ENCODE assay signal across 16 cellular contexts in the genomic region with DNA sequence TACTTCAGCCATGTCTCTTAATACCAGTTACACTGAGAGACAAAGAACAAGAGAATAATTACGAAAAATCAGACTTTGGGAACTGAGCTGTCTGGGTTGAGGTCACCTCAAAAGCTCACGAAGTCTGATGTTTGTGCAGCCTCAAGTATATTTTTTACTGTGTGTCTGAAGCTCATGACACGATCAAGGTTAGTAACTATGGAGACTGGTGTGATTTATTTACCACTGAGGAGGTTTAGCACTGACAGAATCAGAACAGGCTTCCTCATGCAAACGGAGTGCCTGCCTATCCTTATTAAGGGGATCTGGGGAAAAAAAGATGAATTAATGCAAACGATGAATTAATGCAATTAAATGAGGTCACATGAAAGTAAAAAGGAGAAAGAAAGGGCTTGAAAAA.
DNase-seq lines count a peak whose midpoint lies in the region; ATAC-seq, FAIRE-seq and TF ChIP-seq lines count a peak whose summit lies in the region.
"Had no signal": no experiment of that assay in that cellular context is flagged by ENCODE, and none has a peak within 500 bp of the region (broad histone marks: within the 10 kb centered on the region; RNA-seq: fewer than 3 reads in every experiment).

No MANE protein-coding gene starts in this region.

- H2AK5ac ChIP-seq in IMR-90 (ENCODE audit: low read depth, low read length) = no peak overlapping the region

- POLR2A ChIA-PET in IMR-90 (lab: Charles Lee; ENCODE audit: unreplicated experiment) = interaction anchor here (0.6 kb wide), 1 partner anchor 290 kb away, joined by 12 read pairs; no protein-coding TSS in a partner anchor

- no peak overlapping the region for H2BK20ac ChIP-seq in IMR-90 (ENCODE audit: low read depth, low read length)

- no peak overlapping the region for H3K27ac Mint-ChIP-seq in activated T-helper 2 cell treated with anti-CD3 and anti-CD28 coated beads, Interferon-gamma antibody, Interleukin-2, Interleukin-4, amounts not matched to agents 10 μg/mL and 5 μg/mL and 100 μg/mL, durations not matched to agents 14 hours and 24 hours and 36 hours

- H3K4me1 ChIP-seq in IMR-90 (ENCODE audit: control insufficient read depth, insufficient read depth, low read length) (peaks cover 9% of the 10 kb centered on the region), ascending aorta (peaks cover 2 to 9% of the 10 kb centered on the region in 2 donors)

- H3K27me3 ChIP-seq in IMR-90 (ENCODE audit: control insufficient read depth, insufficient read depth, low read length) = no peaks in the 10 kb centered on the region
- no peaks in the 10 kb centered on the region for H3K27me3 ChIP-seq in ascending aorta
- H3K27me3 ChIP-seq: SJSA1 had no signal

- in situ Hi-C loops in IMR-90 (cut with MboI; ENCODE audit: low sequenced_read_pairs) = no loop called here

- FAIRE-seq in islet of Langerhans (lab: Jason Lieb, UNC) = peak; percentile 93
- FAIRE-seq: H1 had no signal

- no peak overlapping the region; the same call in 1 of the 2 replicates for H4K5ac ChIP-seq in IMR-90 (ENCODE audit: low read depth, low read length)

- ATAC-seq in IMR-90 (ENCODE audit: low read depth) = no peak

- H2BK15ac ChIP-seq in IMR-90 (ENCODE audit: low read depth, low read length) = no peak overlapping the region

- H3K79me1 ChIP-seq in IMR-90 (ENCODE audit: low read depth in 1 of 2, low read length in 2 of 2) = no peaks in the 10 kb centered on the region

- no peak overlapping the region for H2AFZ ChIP-seq in IMR-90 (replicated peaks; ENCODE audit: low read length, poor library complexity)
- H2AFZ ChIP-seq: PC-9 had no signal

- no peak overlapping the region for H3K9ac ChIP-seq in IMR-90 (ENCODE audit: low read depth, low read length)

- intact Hi-C loops in IMR-90 (cut with micrococcal nuclease) = no loop called here
- intact Hi-C loops in ascending aorta (cut with DNase I) = no loop called here
- intact Hi-C loops in activated T-helper 2 cell treated with anti-CD3 and anti-CD28 coated beads, Interferon-gamma antibody, Interleukin-2, Interleukin-4, amounts not matched to agents 10 μg/mL and 5 μg/mL and 100 μg/mL, durations not matched to agents 14 hours and 24 hours and 36 hours (cut with micrococcal nuclease) = loop anchor here (5.0 kb wide), 2 partner anchors 41 to 111 kb away; partner anchors contain the start of gene CD28

- no peaks in the 10 kb centered on the region for H3K9me3 Mint-ChIP-seq in activated T-helper 2 cell treated with anti-CD3 and anti-CD28 coated beads, Interferon-gamma antibody, Interleukin-2, Interleukin-4, amounts not matched to agents 10 μg/mL and 5 μg/mL and 100 μg/mL, durations not matched to agents 14 hours and 24 hours and 36 hours

- H3K14ac ChIP-seq in IMR-90 (replicated peaks; ENCODE audit: low read depth, low read length) = no peak overlapping the region

- H3K4me3 ChIP-seq in IMR-90 (ENCODE audit: insufficient read depth, low read depth, low read length) (no peak overlapping the region), ascending aorta (no peak overlapping the region)
- H3K4me3 ChIP-seq: PC-9, SJSA1 had no signal

- H2BK5ac ChIP-seq in IMR-90 (ENCODE audit: low read depth, low read length, poor library complexity, severe bottlenecking) = no peak overlapping the region

- H3K23ac ChIP-seq in IMR-90 (ENCODE audit: low read depth, low read length) = no peak overlapping the region

- no peak overlapping the region for H3K4me3 Mint-ChIP-seq in activated T-helper 2 cell treated with anti-CD3 and anti-CD28 coated beads, Interferon-gamma antibody, Interleukin-2, Interleukin-4, amounts not matched to agents 10 μg/mL and 5 μg/mL and 100 μg/mL, durations not matched to agents 14 hours and 24 hours and 36 hours (ENCODE audit: low read depth)

- CTCF ChIA-PET in IMR-90 (lab: Yijun Ruan, JAX) = no interaction called here

- peak overlapping the region; percentile 72; the same call in 1 of the 2 replicates for H3K18ac ChIP-seq in IMR-90 (ENCODE audit: low read depth, low read length)

- H3K27ac ChIP-seq in IMR-90 (ENCODE audit: insufficient read depth, low read length) (no peak overlapping the region), ascending aorta (peak overlapping the region; percentile 3 to 22)
- H3K27ac ChIP-seq: PC-9, SJSA1 had no signal

- H3K4ac ChIP-seq in IMR-90 (ENCODE audit: low read depth, low read length) = peak overlapping the region; percentile 15; the same call in 1 of the 2 replicates

- no peaks in the 10 kb centered on the region for H3K36me3 Mint-ChIP-seq in activated T-helper 2 cell treated with anti-CD3 and anti-CD28 coated beads, Interferon-gamma antibody, Interleukin-2, Interleukin-4, amounts not matched to agents 10 μg/mL and 5 μg/mL and 100 μg/mL, durations not matched to agents 14 hours and 24 hours and 36 hours (ENCODE audit: low read depth)

- H3K9me3 ChIP-seq in IMR-90 (ENCODE audit: control insufficient read depth, insufficient read depth, low read length) (no peaks in the 10 kb centered on the region), ascending aorta (no peaks in the 10 kb centered on the region)
- H3K9me3 ChIP-seq: SJSA1 had no signal

- TF ChIP-seq CTCF in IMR-90 (conservative IDR thresholded peaks at IDR 0.05; ENCODE audit: low read depth, low read length) = no peak
- TF ChIP-seq CTCF in ascending aorta (IDR thresholded peaks at IDR 0.05) = no peak

- 0 out of 2 replicates have a peak overlapping the region, but pooled peaks have one; percentile 10 for H2BK120ac ChIP-seq in IMR-90 (ENCODE audit: low read depth, low read length)

- no peak for DNase-seq in IMR-90
- DNase-seq in ascending aorta (ENCODE audit: low spot score in 2 of 2) = no peak
- DNase-seq in retina = peak; percentile 15
- no peak for DNase-seq in putamen (ENCODE audit: low spot score)
- DNase-seq in activated T-helper 2 cell treated with anti-CD3 and anti-CD28 coated beads, Interferon-gamma antibody, Interleukin-2, Interleukin-4, amounts not matched to agents 10 μg/mL and 5 μg/mL and 100 μg/mL, durations not matched to agents 14 hours and 24 hours and 36 hours (ENCODE audit: low spot score) = no peak
- no peak for DNase-seq in stimulated activated CD4-positive, alpha-beta T cell treated with anti-CD3 and anti-CD28 coated beads, Interleukin-4, amount 100 ng/mL, for 1 hour
- DNase-seq: COR-L47, DMS153, Kasumi-1, NCI-H187, NCI-H345, NCI-H69, PC-9 had no signal

- TF ChIP-seq POLR2A in IMR-90 (IDR thresholded peaks at IDR 0.05; ENCODE audit: low read depth, low read length) = no peak

- WGBS in IMR-90 (ENCODE audit: extremely low coverage in 2 of 2, insufficient read length in 1 of 2), 2 experiments = 95% methylated on average over 3 of the region's 5 CpGs; no CpG with 5 or more reads in 1 of the 2 experiments

- no peaks in the 10 kb centered on the region; the same call in 1 of the 2 replicates for H3K9me1 ChIP-seq in IMR-90 (ENCODE audit: insufficient read depth, low read length)

- no peak overlapping the region for H3K4me2 ChIP-seq in IMR-90 (ENCODE audit: low read depth, low read length)
- H3K4me2 ChIP-seq: PC-9 had no signal

- no peak overlapping the region for H3K56ac ChIP-seq in IMR-90 (ENCODE audit: extremely low read depth, insufficient read depth, low read length)

- no peak overlapping the region for H4K8ac ChIP-seq in IMR-90 (ENCODE audit: low read depth in 2 of 2, low read length in 2 of 2)

- no peak overlapping the region for H4K91ac ChIP-seq in IMR-90 (ENCODE audit: insufficient read depth, low read depth, low read length)

- dilution Hi-C loops in IMR-90 (cut with HindIII; ENCODE audit: low sequenced_read_pairs, unreplicated experiment) = no loop called here

- no TSS peak for BruUV-seq in IMR-90 (replicated peaks; lab: Mats Ljungman, UMichigan)

- TF ChIP-seq RAD21 in IMR-90 (IDR thresholded peaks at IDR 0.05; ENCODE audit: low read length) = no peak

- no peak overlapping the region for H2AK9ac ChIP-seq in IMR-90 (replicated peaks; ENCODE audit: low read depth, low read length, poor library complexity)

- peaks cover 39% of the 10 kb centered on the region for H3K27me3 Mint-ChIP-seq in activated T-helper 2 cell treated with anti-CD3 and anti-CD28 coated beads, Interferon-gamma antibody, Interleukin-2, Interleukin-4, amounts not matched to agents 10 μg/mL and 5 μg/mL and 100 μg/mL, durations not matched to agents 14 hours and 24 hours and 36 hours (ENCODE audit: low read depth)

- no peaks in the 10 kb centered on the region for H4K20me1 ChIP-seq in IMR-90 (ENCODE audit: insufficient read depth, low read length)

- H3K36me3 ChIP-seq in IMR-90 (ENCODE audit: control insufficient read depth, insufficient read depth, low read length) (no peaks in the 10 kb centered on the region), ascending aorta (no peaks in the 10 kb centered on the region)
- H3K36me3 ChIP-seq: SJSA1 had no signal

- H3K4me1 Mint-ChIP-seq in activated T-helper 2 cell treated with anti-CD3 and anti-CD28 coated beads, Interferon-gamma antibody, Interleukin-2, Interleukin-4, amounts not matched to agents 10 μg/mL and 5 μg/mL and 100 μg/mL, durations not matched to agents 14 hours and 24 hours and 36 hours (ENCODE audit: low read depth) = peaks cover 42% of the 10 kb centered on the region

TF ChIP-seq in IMR-90, 13 proteins besides CTCF, POLR2A, EP300 and RAD21:
- TF ChIP-seq RCOR1 (IDR thresholded peaks at IDR 0.05; ENCODE audit: insufficient replicate concordance, low read length) = no peak
- no peak for TF ChIP-seq SMC3 (IDR thresholded peaks at IDR 0.05; ENCODE audit: low read depth, low read length)
- no peak for TF ChIP-seq NFE2L2 (IDR thresholded peaks at IDR 0.05; ENCODE audit: low read depth, low read length)
- no peak for TF ChIP-seq CEBPB (IDR thresholded peaks at IDR 0.05; ENCODE audit: low read depth, low read length)
- TF ChIP-seq FOS (IDR thresholded peaks at IDR 0.05; ENCODE audit: low read depth, low read length) = no peak
- TF ChIP-seq MXI1 (IDR thresholded peaks at IDR 0.05; ENCODE audit: borderline replicate concordance, low read depth, low read length) = no peak
- no peak for TF ChIP-seq MAFK (IDR thresholded peaks at IDR 0.05; ENCODE audit: low read depth, low read length)
- no peak for TF ChIP-seq CHD1 (IDR thresholded peaks at IDR 0.05; ENCODE audit: low read depth, low read length)
